Comparison of ENCODE assay signal across 8 cellular contexts in genomic region chr19:18418034-18418724, GRCh38. TPM values are rescaled to one million over a fixed set of nuclear protein-coding genes. Genes with fewer than 3 reads are reported as not detected.
A peak's percentile ranks its signal among the peaks of the same experiment; 100 is the strongest.
DNase-seq lines count a peak whose midpoint lies in the region; ATAC-seq and TF ChIP-seq lines count a peak whose summit lies in the region.

No MANE protein-coding gene starts in this region.

- H3K9me3 ChIP-seq in SU-DHL-6 (ENCODE audit: insufficient read depth, low read length) (no peaks in the 10 kb centered on the region), osteoblast (ENCODE audit: low read depth, low read length) (no peaks in the 10 kb centered on the region)

- H2AFZ ChIP-seq in SU-DHL-6 (ENCODE audit: low read depth, low read length, severe bottlenecking) (no peak overlapping the region), osteoblast (ENCODE audit: low read length) (peak overlapping the region; percentile 85)

- peak; percentile 37 for DNase-seq in ELF-1 (ENCODE audit: low read depth, low spot score)
- DNase-seq in epithelial cell of prostate (ENCODE audit: low read depth, low spot score): no peak
- DNase-seq in osteoblast (ENCODE audit: insufficient read length, low spot score, missing footprints): peak; percentile 86
- no peak for DNase-seq in globus pallidus (ENCODE audit: low spot score)
- DNase-seq in ACHN: no peak
- DNase-seq in cortex of kidney (lab: John Stamatoyannopoulos, UW): no peak

- H3K27ac ChIP-seq in SU-DHL-6 (ENCODE audit: low read depth, low read length) (no peak overlapping the region), epithelial cell of prostate (peak overlapping the region; percentile 40), osteoblast (ENCODE audit: low read depth, low read length) (peak overlapping the region; percentile 69)

- H3K9me2 ChIP-seq in SU-DHL-6 (replicated peaks; ENCODE audit: insufficient read depth, low read length): no peaks in the 10 kb centered on the region

- H3K4me3 ChIP-seq in SU-DHL-6 (ENCODE audit: insufficient read depth, low read length, poor library complexity, severe bottlenecking): no peak overlapping the region
- H3K4me3 ChIP-seq in osteoblast (ENCODE audit: insufficient read depth, low read length): peak overlapping the region; percentile 48

- no peaks in the 10 kb centered on the region for H3K36me3 ChIP-seq in SU-DHL-6 (ENCODE audit: low read length)
- H3K36me3 ChIP-seq in osteoblast (ENCODE audit: insufficient read depth, low read length): no peaks in the 10 kb centered on the region

- TF ChIP-seq CTCF in SU-DHL-6 (IDR thresholded peaks at IDR 0.05; ENCODE audit: insufficient read depth, low read length, poor library complexity, severe bottlenecking) (no peak), osteoblast (IDR thresholded peaks at IDR 0.05; ENCODE audit: extremely low read depth, low read depth, low read length) (no peak)

- in situ Hi-C loops in ACHN (cut with HindIII; ENCODE audit: low pct_ligation_motif_present, low pct_unique_long_range_greater_than_20kb, low sequenced_read_pairs): no loop called here

- H3K27me3 ChIP-seq in SU-DHL-6 (ENCODE audit: low read length) (no peaks in the 10 kb centered on the region), osteoblast (ENCODE audit: insufficient read depth, low read length) (no peaks in the 10 kb centered on the region)

- no peak overlapping the region for H3K9ac ChIP-seq in SU-DHL-6 (ENCODE audit: low read length)

- no peak for ATAC-seq in GM18519 (IDR thresholded peaks at IDR 0.05; ENCODE audit: low FRiP score, unreplicated experiment)

- no peaks in the 10 kb centered on the region for H3K79me2 ChIP-seq in SU-DHL-6 (ENCODE audit: insufficient read depth, low read length)
- peaks cover 42% of the 10 kb centered on the region for H3K79me2 ChIP-seq in osteoblast (ENCODE audit: insufficient read depth, low read length)

- H3K4me2 ChIP-seq in SU-DHL-6 (ENCODE audit: low read depth, low read length, poor library complexity, severe bottlenecking) (peak overlapping the region; percentile 31), osteoblast (ENCODE audit: insufficient read depth, low read length) (peak overlapping the region; percentile 85)

- H4K20me1 ChIP-seq in SU-DHL-6 (ENCODE audit: low read depth, low read length) (no peaks in the 10 kb centered on the region), osteoblast (ENCODE audit: insufficient read depth, low read length) (peaks cover 28% of the 10 kb centered on the region)

- peaks cover 6% of the 10 kb centered on the region; the same call in 1 of the 2 replicates for H3F3A ChIP-seq in SU-DHL-6 (ENCODE audit: insufficient read depth)

- peaks cover 57% of the 10 kb centered on the region for H3K4me1 ChIP-seq in osteoblast (ENCODE audit: insufficient read depth, low read length)

RNA-seq across cellular contexts. Expression of gene SSBP4, which starts 1.0 kb away (rescaled TPM):
- total RNA-seq in osteoblast: 77.8 and 90.8 TPM in 2 replicates

RNA-seq across cellular contexts. Expression of gene ISYNA1, which starts 19.8 kb away (rescaled TPM):
- total RNA-seq in osteoblast: 7.7 and 8.0 TPM in 2 replicates

RNA-seq across cellular contexts. Expression of gene LRRC25, which starts 20.8 kb away (rescaled TPM):
- total RNA-seq in osteoblast: 0.88 and 1.1 TPM in 2 replicates

RNA-seq across cellular contexts. Expression of gene GDF15, which starts 32.2 kb away (rescaled TPM):
- total RNA-seq in osteoblast: 61.6 and 74.2 TPM in 2 replicates

Comparison
In these comparisons a context has a peak if more than half of its experiments do, and no peak if none do; other contexts are left out.
1. DNase-seq: peak in ELF-1 (single experiment) and osteoblast (single experiment); none in epithelial cell of prostate (single experiment), globus pallidus (single experiment), ACHN (single experiment) and cortex of kidney (single experiment).